Comparison of ENCODE assay signal across 26 cellular contexts in the genomic region with DNA sequence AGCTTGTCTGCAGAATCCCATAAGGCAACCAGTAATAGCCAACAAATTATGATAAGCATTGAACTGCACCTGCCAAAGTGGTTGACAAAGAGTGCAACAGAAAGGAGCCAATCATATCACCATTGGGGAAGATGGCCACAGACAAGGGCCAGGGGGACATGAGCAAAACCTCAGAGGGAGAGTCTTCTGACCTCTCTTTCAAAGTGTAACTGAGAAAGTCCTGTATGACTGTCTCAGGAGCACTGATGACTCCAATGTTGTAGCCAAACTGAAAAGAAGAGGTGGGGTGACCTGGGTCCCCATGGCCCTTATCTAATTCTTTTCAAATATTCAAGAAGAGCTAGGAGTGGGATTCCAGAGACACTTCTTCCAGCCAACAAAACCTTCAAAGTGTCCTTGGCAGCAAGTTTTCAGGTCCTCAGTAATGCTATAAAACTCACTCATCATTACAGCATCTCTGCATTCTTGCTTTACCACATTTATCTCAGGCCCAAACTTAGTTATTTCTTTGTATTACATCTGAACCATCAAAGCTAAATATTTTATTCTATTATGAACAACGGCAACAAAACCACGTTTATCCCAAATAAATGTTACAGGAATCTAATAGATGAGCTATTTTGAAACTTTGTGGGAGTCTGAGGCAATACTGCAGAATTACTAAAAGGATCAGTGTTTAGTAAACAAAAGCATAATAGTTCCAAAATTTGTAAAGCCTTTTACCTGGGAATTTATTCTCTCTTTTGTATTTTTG. TPM values are rescaled to one million over a fixed set of nuclear protein-coding genes. Genes with fewer than 3 reads are reported as not detected.
DNase-seq lines count a peak whose midpoint lies in the region; ATAC-seq, FAIRE-seq and TF ChIP-seq lines count a peak whose summit lies in the region.
"Had no signal": no experiment of that assay in that cellular context is flagged by ENCODE, and none has a peak within 500 bp of the region (broad histone marks: within the 10 kb centered on the region; RNA-seq: fewer than 3 reads in every experiment).

No MANE protein-coding gene starts in this region.

- no peak overlapping the region for H3K4me2 ChIP-seq in HepG2 (ENCODE audit: low read depth, low read length)
- H3K4me2 ChIP-seq: BLaER1 had no signal

- H3K27ac Mint-ChIP-seq in stimulated activated effector memory CD8-positive, alpha-beta T cell treated with anti-CD3 and anti-CD28 coated beads, Interleukin-12 subunit alpha, Interleukin-12 subunit beta, amount 100 ng/mL, for 72 hours = no peak overlapping the region
- H3K27ac Mint-ChIP-seq: CD4-positive, CD25-positive, alpha-beta regulatory T cell; HFFc6 had no signal

- CTCF ChIA-PET in HepG2 (lab: Yijun Ruan, JAX; ENCODE audit: low intra/inter-chr PET ratio, low total read pairs) = no interaction called here

- H3K9me3 ChIP-seq in HepG2 (ENCODE audit: low read length) (no peaks in the 10 kb centered on the region), right lobe of liver (no peaks in the 10 kb centered on the region)
- H3K9me3 ChIP-seq: BLaER1, HAP-1, SJCRH30 had no signal

- peaks cover 4% of the 10 kb centered on the region for H3K79me2 ChIP-seq in HepG2 (ENCODE audit: insufficient read depth, low read length)

- no peaks in the 10 kb centered on the region for H3K4me1 ChIP-seq in HepG2 (ENCODE audit: insufficient read depth, low read length)
- H3K4me1 ChIP-seq in right lobe of liver = peaks cover 0 to 9% (median 0%) of the 10 kb centered on the region in 4 donors
- H3K4me1 ChIP-seq: BLaER1, HAP-1, SJCRH30 had no signal

- no peak for TF ChIP-seq RAD21 in HepG2 (CRISPR knock-in tag; IDR thresholded peaks at IDR 0.05)

- no peak overlapping the region for H2AFZ ChIP-seq in HepG2 (ENCODE audit: low read length)
- H2AFZ ChIP-seq: GM23248 had no signal

- no peak overlapping the region for H3K9ac ChIP-seq in HepG2 (ENCODE audit: insufficient read depth, low read depth, low read length)
- H3K9ac ChIP-seq: BLaER1, GM23248 had no signal

- no peaks in the 10 kb centered on the region for H3K9me3 Mint-ChIP-seq in stimulated activated effector memory CD8-positive, alpha-beta T cell treated with anti-CD3 and anti-CD28 coated beads, Interleukin-12 subunit alpha, Interleukin-12 subunit beta, amount 100 ng/mL, for 72 hours
- H3K9me3 Mint-ChIP-seq: HFFc6 had no signal

- POLR2A ChIA-PET in HepG2 (lab: Yijun Ruan, JAX) = no interaction called here

- TF ChIP-seq POLR2A in HepG2 (IDR thresholded peaks at IDR 0.05; ENCODE audit: insufficient read depth in 1 of 2, low read depth in 2 of 2, low read length in 2 of 2) (no peak), right lobe of liver (IDR thresholded peaks at IDR 0.05) (no peak)

- no peak for DNase-seq in HepG2 (ENCODE audit: low spot score)
- no peak for DNase-seq in right lobe of liver
- DNase-seq in fibroblast of mammary gland (ENCODE audit: low read depth) = peak; percentile 26
- DNase-seq in stimulated activated effector memory CD8-positive, alpha-beta T cell treated with anti-CD3 and anti-CD28 coated beads, Interleukin-12 subunit alpha, Interleukin-12 subunit beta, amount 100 ng/mL, for 72 hours (ENCODE audit: low spot score in 2 of 2) = no peak
- DNase-seq in pons (ENCODE audit: low spot score) = no peak
- DNase-seq: CD4-positive, CD25-positive, alpha-beta regulatory T cell; GM23248; HFFc6; IMR-90; KG1; NCI-H1048; NCI-H1417; NCI-H1694; NCI-H2029 treated with DMSO at 0.1 percent for 48 hours; NCI-H446 treated with DMSO at 0.1 percent for 48 hours; NCI-H526; NCI-H82; NK-92 treated with Interleukin-12 subunit alpha and Interleukin-12 subunit beta, amount 100 ng/mL, for 24 hours; PC-3; SJCRH30 had no signal

- H3K27ac ChIP-seq in HepG2 (ENCODE audit: extremely low read length, insufficient read depth, low read length) (no peak overlapping the region), right lobe of liver (no peak overlapping the region)
- H3K27ac ChIP-seq: BLaER1, GM23248, SJCRH30 had no signal

- TF ChIP-seq EP300 in HepG2 (IDR thresholded peaks at IDR 0.05; ENCODE audit: low read depth in 2 of 2, low read length in 2 of 2) (no peak), HepG2 (CRISPR knock-in tag; IDR thresholded peaks at IDR 0.05; ENCODE audit: borderline replicate concordance) (no peak)

- peaks cover 20 to 61% of the 10 kb centered on the region in 2 experiments; a peak in 4 of 5 replicates for H3K36me3 ChIP-seq in HepG2 (replicated peaks in 1 of 2; ENCODE audit: control insufficient read depth in 1 of 2, insufficient read depth in 2 of 2, low read length in 2 of 2)
- H3K36me3 ChIP-seq in right lobe of liver = peaks cover 0 to 54% (median 12%) of the 10 kb centered on the region in 4 donors

- H4K20me1 ChIP-seq in HepG2 (ENCODE audit: insufficient read depth, low read length) = peaks cover 14% of the 10 kb centered on the region

- H3K4me3 ChIP-seq in HepG2 (replicated peaks in 1 of 3; ENCODE audit: insufficient read depth in 1 of 3, low read depth in 2 of 3, low read length in 3 of 3) (no peak overlapping the region), right lobe of liver (no peak overlapping the region), fibroblast of mammary gland (ENCODE audit: control insufficient read depth, low read depth, low read length) (no peak overlapping the region)
- H3K4me3 ChIP-seq: BLaER1, GM23248, HAP-1, SJCRH30 had no signal

- in situ Hi-C loops in HepG2 (cut with HindIII; ENCODE audit: extremely low pct_ligation_motif_present, low pct_unique_long_range_greater_than_20kb) = no loop called here

- no peak for TF ChIP-seq CTCF in HepG2 (CRISPR knock-in tag; IDR thresholded peaks at IDR 0.05)
- no peak for TF ChIP-seq CTCF in right lobe of liver (IDR thresholded peaks at IDR 0.05)
- no peak for TF ChIP-seq CTCF in fibroblast of mammary gland (conservative IDR thresholded peaks at IDR 0.05; ENCODE audit: control insufficient read depth, insufficient read depth, low read depth, low read length)

- peaks cover 79% of the 10 kb centered on the region for H3K36me3 Mint-ChIP-seq in stimulated activated effector memory CD8-positive, alpha-beta T cell treated with anti-CD3 and anti-CD28 coated beads, Interleukin-12 subunit alpha, Interleukin-12 subunit beta, amount 100 ng/mL, for 72 hours

- H3K4me3 Mint-ChIP-seq in stimulated activated effector memory CD8-positive, alpha-beta T cell treated with anti-CD3 and anti-CD28 coated beads, Interleukin-12 subunit alpha, Interleukin-12 subunit beta, amount 100 ng/mL, for 72 hours = no peak overlapping the region
- H3K4me3 Mint-ChIP-seq: CD4-positive, CD25-positive, alpha-beta regulatory T cell; HFFc6 had no signal

- intact Hi-C loops in HepG2 (cut with micrococcal nuclease; ENCODE audit: unreplicated experiment) = no loop called here
- intact Hi-C loops in right lobe of liver (cut with DNase I) = no loop called here

- WGBS in HepG2 (ENCODE audit: low lambda C conversion rate) = 99% methylated on average over 2 of the region's 2 CpGs
- WGBS in right lobe of liver (ENCODE audit: insufficient coverage, low coverage, low lambda C conversion rate, missing lambda C conversion rate) = 90% methylated on average over 2 of the region's 2 CpGs

- FAIRE-seq in HepG2 (lab: Jason Lieb, UNC) = no peak

- BruUV-seq in HepG2 (replicated peaks; lab: Mats Ljungman, UMichigan) = no TSS peak

- no peak; the same call in 2 of the 3 replicates for ATAC-seq in HepG2
- ATAC-seq in right lobe of liver = no peak
- ATAC-seq in SK-N-SH treated with all-trans-retinoic acid at 6 μM for 48 hours = no peak
- peak; percentile 47 for ATAC-seq in stimulated activated effector memory CD8-positive, alpha-beta T cell treated with anti-CD3 and anti-CD28 coated beads, Interleukin-12 subunit alpha, Interleukin-12 subunit beta, amount 100 ng/mL, for 72 hours
- ATAC-seq in GM18517 (IDR thresholded peaks at IDR 0.05; ENCODE audit: unreplicated experiment) = no peak
- ATAC-seq in HG03159 (IDR thresholded peaks at IDR 0.05; ENCODE audit: unreplicated experiment) = no peak
- ATAC-seq: PC-3, Right ventricle myocardium inferior had no signal

- no peaks in the 10 kb centered on the region for H3K27me3 ChIP-seq in HepG2 (ENCODE audit: control insufficient read depth in 1 of 2, insufficient read depth in 2 of 2, low read length in 2 of 2)
- no peaks in the 10 kb centered on the region for H3K27me3 ChIP-seq in right lobe of liver
- H3K27me3 ChIP-seq: BLaER1, SJCRH30 had no signal

- peaks cover 14% of the 10 kb centered on the region for H3K4me1 Mint-ChIP-seq in stimulated activated effector memory CD8-positive, alpha-beta T cell treated with anti-CD3 and anti-CD28 coated beads, Interleukin-12 subunit alpha, Interleukin-12 subunit beta, amount 100 ng/mL, for 72 hours

RNA-seq across cellular contexts. Expression of a gene that starts 24.4 kb away (rescaled TPM):
- total RNA-seq in HepG2 (2016; rRNA removed; fragmentation: Illumina TruSeq; extraction: Trizol) (0.18 and 0.29 TPM in 2 replicates), right lobe of liver (under 1 TPM in 3 of 6 experiments, not detected in 3; 0.26 to 0.49 (median 0.38) TPM)
- 0.91 and 0.97 TPM in 2 replicates for total RNA-seq in HepG2 (2016; cell fraction: cytosol; rRNA removed; fragmentation: Illumina TruSeq; extraction: Trizol; ENCODE audit: low read depth)
- total RNA-seq in HepG2 (2016; cell fraction: insoluble cytoplasmic fraction; rRNA removed; fragmentation: Illumina TruSeq; extraction: Trizol) = 0.19 and 0.24 TPM in 2 replicates
- total RNA-seq in HepG2 (2016; cell fraction: membrane; rRNA removed; fragmentation: Illumina TruSeq; extraction: Trizol) = 0.77 and 0.96 TPM in 2 replicates
- total RNA-seq in HepG2 (2016; cell fraction: nucleus; rRNA removed; fragmentation: Illumina TruSeq; extraction: Trizol) = not detected in 2 replicates
- 0.17 and 0.34 TPM in 2 replicates for polyA plus RNA-seq in HepG2 (2011; rRNA removed)
- 0.18 and 0.43 TPM in 2 replicates for polyA plus RNA-seq in HepG2 (2011; cell fraction: cytosol; rRNA removed)
- 0.40 and 0.87 TPM in 2 replicates for polyA plus RNA-seq in HepG2 (2011; cell fraction: nucleus; rRNA removed)
- 0.27 and 0.44 TPM in 2 replicates for polyA plus RNA-seq in HepG2 (2012)
- polyA plus RNA-seq in HepG2 (2016; cell fraction: cytosol; fragmentation: Illumina TruSeq; extraction: Trizol; ENCODE audit: low read depth) = 0.92 and 0.95 TPM in 2 replicates
- polyA plus RNA-seq in HepG2 (2016; cell fraction: insoluble cytoplasmic fraction; fragmentation: Illumina TruSeq; extraction: Trizol; ENCODE audit: low read depth) = 0.15 and 0.26 TPM in 2 replicates
- 0.80 and 1.4 TPM in 2 replicates for polyA plus RNA-seq in HepG2 (2016; cell fraction: membrane; fragmentation: Illumina TruSeq; extraction: Trizol; ENCODE audit: low read depth)
- polyA plus RNA-seq in HepG2 (2016; cell fraction: nucleus; fragmentation: Illumina TruSeq; extraction: Trizol; ENCODE audit: insufficient read depth, low read depth) = 0.61 TPM in 1 of 2 replicates, not detected in the other
- 0.46 TPM in 1 of 2 replicates, not detected in the other for polyA minus RNA-seq in HepG2 (2011; rRNA and poly(A)+ RNA removed; ENCODE audit: low replicate concordance)
- 0.79 TPM in 1 of 2 replicates, not detected in the other for polyA minus RNA-seq in HepG2 (2011; cell fraction: cytosol; rRNA and poly(A)+ RNA removed)
- polyA minus RNA-seq in HepG2 (2011; cell fraction: nucleus; rRNA and poly(A)+ RNA removed) = not detected in 2 replicates
- total RNA-seq: CD4-positive, CD25-positive, alpha-beta regulatory T cell; HFFc6; Right ventricle myocardium inferior; SJCRH30 had no signal
- polyA plus RNA-seq: CD4-positive, CD25-positive, alpha-beta regulatory T cell had no signal

RNA-seq across cellular contexts. Expression of a gene that starts 25.6 kb away (rescaled TPM):
- total RNA-seq in HepG2 (2016; rRNA removed; fragmentation: Illumina TruSeq; extraction: Trizol) (69.5 and 126 TPM in 2 replicates), right lobe of liver (10 to 100 TPM; 30.1 to 85.4 (median 46.3) TPM)
- 47.1 and 75.8 TPM in 2 replicates for total RNA-seq in HepG2 (2016; cell fraction: cytosol; rRNA removed; fragmentation: Illumina TruSeq; extraction: Trizol; ENCODE audit: low read depth)
- 71.7 and 113 TPM in 2 replicates for total RNA-seq in HepG2 (2016; cell fraction: insoluble cytoplasmic fraction; rRNA removed; fragmentation: Illumina TruSeq; extraction: Trizol)
- 148 and 184 TPM in 2 replicates for total RNA-seq in HepG2 (2016; cell fraction: membrane; rRNA removed; fragmentation: Illumina TruSeq; extraction: Trizol)
- total RNA-seq in HepG2 (2016; cell fraction: nucleus; rRNA removed; fragmentation: Illumina TruSeq; extraction: Trizol) = 45.1 and 60.0 TPM in 2 replicates
- 24.0 and 26.9 TPM in 2 replicates for polyA plus RNA-seq in HepG2 (2011; rRNA removed)
- polyA plus RNA-seq in HepG2 (2011; cell fraction: cytosol; rRNA removed) = 7.7 and 15.0 TPM in 2 replicates
- polyA plus RNA-seq in HepG2 (2011; cell fraction: nucleus; rRNA removed) = 11.7 and 19.0 TPM in 2 replicates
- polyA plus RNA-seq in HepG2 (2012) = 50.7 and 60.7 TPM in 2 replicates
- 97.9 and 118 TPM in 2 replicates for polyA plus RNA-seq in HepG2 (2016; cell fraction: cytosol; fragmentation: Illumina TruSeq; extraction: Trizol; ENCODE audit: low read depth)
- polyA plus RNA-seq in HepG2 (2016; cell fraction: insoluble cytoplasmic fraction; fragmentation: Illumina TruSeq; extraction: Trizol; ENCODE audit: low read depth) = 46.7 and 55.6 TPM in 2 replicates
- 113 and 140 TPM in 2 replicates for polyA plus RNA-seq in HepG2 (2016; cell fraction: membrane; fragmentation: Illumina TruSeq; extraction: Trizol; ENCODE audit: low read depth)
- 41.3 and 43.8 TPM in 2 replicates for polyA plus RNA-seq in HepG2 (2016; cell fraction: nucleus; fragmentation: Illumina TruSeq; extraction: Trizol; ENCODE audit: insufficient read depth, low read depth)
- 10.6 and 17.9 TPM in 2 replicates for polyA minus RNA-seq in HepG2 (2011; rRNA and poly(A)+ RNA removed; ENCODE audit: low replicate concordance)
- polyA minus RNA-seq in HepG2 (2011; cell fraction: cytosol; rRNA and poly(A)+ RNA removed) = 32.5 and 39.8 TPM in 2 replicates
- 60.9 and 70.2 TPM in 2 replicates for polyA minus RNA-seq in HepG2 (2011; cell fraction: nucleus; rRNA and poly(A)+ RNA removed)
